ENCODE assay signal across 2 cellular contexts in the genomic region with DNA sequence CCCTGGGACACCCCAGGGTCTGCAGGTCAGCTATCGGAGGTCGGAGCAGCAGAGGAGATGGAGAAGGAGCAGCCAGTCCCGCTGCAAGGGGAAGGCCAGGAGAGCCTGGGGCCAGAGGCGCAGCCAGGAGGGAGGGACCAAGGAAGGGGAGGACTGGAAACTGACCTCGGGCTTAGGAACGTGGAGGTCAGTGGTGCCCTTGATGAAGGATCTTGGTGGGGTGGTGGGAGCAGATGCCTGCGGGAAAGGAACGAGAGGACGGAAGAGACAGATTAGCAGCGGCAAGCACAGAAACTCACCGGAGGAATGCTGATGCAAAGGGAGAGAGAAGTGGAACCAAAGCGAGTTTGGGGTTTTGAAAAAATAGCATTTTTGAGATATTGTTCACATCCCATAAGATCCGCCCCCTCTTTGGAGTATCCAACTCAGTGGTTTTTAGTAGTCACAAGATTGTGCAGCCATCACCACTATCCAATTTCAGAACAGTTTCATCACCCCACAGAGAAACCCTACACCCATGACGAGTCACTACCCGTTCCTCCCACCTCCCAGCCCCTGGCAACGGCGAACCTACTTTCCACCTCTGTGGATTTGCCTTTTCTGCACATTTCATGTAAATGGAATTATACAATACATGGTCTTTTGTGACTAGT.
TF ChIP-seq lines count a peak whose summit lies in the region.

No MANE protein-coding gene starts in this region.

TF ChIP-seq in IMR-90, 13 proteins besides CTCF, POLR2A, EP300 and RAD21:
- TF ChIP-seq, protein P1, sequence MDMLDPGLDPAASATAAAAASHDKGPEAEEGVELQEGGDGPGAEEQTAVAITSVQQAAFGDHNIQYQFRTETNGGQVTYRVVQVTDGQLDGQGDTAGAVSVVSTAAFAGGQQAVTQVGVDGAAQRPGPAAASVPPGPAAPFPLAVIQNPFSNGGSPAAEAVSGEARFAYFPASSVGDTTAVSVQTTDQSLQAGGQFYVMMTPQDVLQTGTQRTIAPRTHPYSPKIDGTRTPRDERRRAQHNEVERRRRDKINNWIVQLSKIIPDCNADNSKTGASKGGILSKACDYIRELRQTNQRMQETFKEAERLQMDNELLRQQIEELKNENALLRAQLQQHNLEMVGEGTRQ (IDR thresholded peaks at IDR 0.05; ENCODE audit: low read depth, low read length): no peak
- TF ChIP-seq MAZ (IDR thresholded peaks at IDR 0.05; ENCODE audit: borderline replicate concordance, low read depth, low read length) (peak; percentile 63), CEBPB (IDR thresholded peaks at IDR 0.05; ENCODE audit: low read depth, low read length) (peak; percentile 94), MAFK (IDR thresholded peaks at IDR 0.05; ENCODE audit: low read depth, low read length) (peak; percentile 35; the same call in 1 of the 2 replicates), RCOR1 (IDR thresholded peaks at IDR 0.05; ENCODE audit: insufficient replicate concordance, low read length) (no peak), FOS (IDR thresholded peaks at IDR 0.05; ENCODE audit: low read depth, low read length) (peak; percentile 26; the same call in 1 of the 2 replicates), CHD1 (IDR thresholded peaks at IDR 0.05; ENCODE audit: low read depth, low read length) (no peak)
- TF ChIP-seq, protein P2, sequence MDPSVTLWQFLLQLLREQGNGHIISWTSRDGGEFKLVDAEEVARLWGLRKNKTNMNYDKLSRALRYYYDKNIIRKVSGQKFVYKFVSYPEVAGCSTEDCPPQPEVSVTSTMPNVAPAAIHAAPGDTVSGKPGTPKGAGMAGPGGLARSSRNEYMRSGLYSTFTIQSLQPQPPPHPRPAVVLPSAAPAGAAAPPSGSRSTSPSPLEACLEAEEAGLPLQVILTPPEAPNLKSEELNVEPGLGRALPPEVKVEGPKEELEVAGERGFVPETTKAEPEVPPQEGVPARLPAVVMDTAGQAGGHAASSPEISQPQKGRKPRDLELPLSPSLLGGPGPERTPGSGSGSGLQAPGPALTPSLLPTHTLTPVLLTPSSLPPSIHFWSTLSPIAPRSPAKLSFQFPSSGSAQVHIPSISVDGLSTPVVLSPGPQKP (IDR thresholded peaks at IDR 0.05; ENCODE audit: borderline replicate concordance, low read depth, low read length): no peak
TF ChIP-seq in IMR-90: peak in this region for 4.

TF ChIP-seq in HepG2, 621 proteins besides CTCF, POLR2A, EP300 and RAD21:
- TF ChIP-seq CBX5 (CRISPR knock-in tag; IDR thresholded peaks at IDR 0.05; ENCODE audit: borderline replicate concordance) (no peak), FOSL1 (CRISPR knock-in tag; IDR thresholded peaks at IDR 0.05; ENCODE audit: borderline replicate concordance) (no peak), ATF1 (CRISPR knock-in tag; IDR thresholded peaks at IDR 0.05) (no peak), ZNF17 (CRISPR knock-in tag; IDR thresholded peaks at IDR 0.05) (no peak), ZNF891 (CRISPR knock-in tag; IDR thresholded peaks at IDR 0.05) (no peak), ZNF34 (CRISPR knock-in tag; IDR thresholded peaks at IDR 0.05; ENCODE audit: borderline replicate concordance) (no peak), POLR2AphosphoS2 (IDR thresholded peaks at IDR 0.05; ENCODE audit: low read depth, low read length) (no peak), ZNF260 (CRISPR knock-in tag; IDR thresholded peaks at IDR 0.05; ENCODE audit: borderline replicate concordance, low read depth) (no peak)
- TF ChIP-seq, protein P3, sequence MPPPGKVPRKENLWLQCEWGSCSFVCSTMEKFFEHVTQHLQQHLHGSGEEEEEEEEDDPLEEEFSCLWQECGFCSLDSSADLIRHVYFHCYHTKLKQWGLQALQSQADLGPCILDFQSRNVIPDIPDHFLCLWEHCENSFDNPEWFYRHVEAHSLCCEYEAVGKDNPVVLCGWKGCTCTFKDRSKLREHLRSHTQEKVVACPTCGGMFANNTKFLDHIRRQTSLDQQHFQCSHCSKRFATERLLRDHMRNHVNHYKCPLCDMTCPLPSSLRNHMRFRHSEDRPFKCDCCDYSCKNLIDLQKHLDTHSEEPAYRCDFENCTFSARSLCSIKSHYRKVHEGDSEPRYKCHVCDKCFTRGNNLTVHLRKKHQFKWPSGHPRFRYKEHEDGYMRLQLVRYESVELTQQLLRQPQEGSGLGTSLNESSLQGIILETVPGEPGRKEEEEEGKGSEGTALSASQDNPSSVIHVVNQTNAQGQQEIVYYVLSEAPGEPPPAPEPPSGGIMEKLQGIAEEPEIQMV (CRISPR knock-in tag; IDR thresholded peaks at IDR 0.05; ENCODE audit: low read depth): no peak
- TF ChIP-seq, protein P4, sequence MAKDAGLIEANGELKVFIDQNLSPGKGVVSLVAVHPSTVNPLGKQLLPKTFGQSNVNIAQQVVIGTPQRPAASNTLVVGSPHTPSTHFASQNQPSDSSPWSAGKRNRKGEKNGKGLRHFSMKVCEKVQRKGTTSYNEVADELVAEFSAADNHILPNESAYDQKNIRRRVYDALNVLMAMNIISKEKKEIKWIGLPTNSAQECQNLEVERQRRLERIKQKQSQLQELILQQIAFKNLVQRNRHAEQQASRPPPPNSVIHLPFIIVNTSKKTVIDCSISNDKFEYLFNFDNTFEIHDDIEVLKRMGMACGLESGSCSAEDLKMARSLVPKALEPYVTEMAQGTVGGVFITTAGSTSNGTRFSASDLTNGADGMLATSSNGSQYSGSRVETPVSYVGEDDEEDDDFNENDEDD (CRISPR knock-in tag; IDR thresholded peaks at IDR 0.05; ENCODE audit: borderline replicate concordance): no peak
